ENCODE assay signal across 30 cellular contexts in the genomic region with DNA sequence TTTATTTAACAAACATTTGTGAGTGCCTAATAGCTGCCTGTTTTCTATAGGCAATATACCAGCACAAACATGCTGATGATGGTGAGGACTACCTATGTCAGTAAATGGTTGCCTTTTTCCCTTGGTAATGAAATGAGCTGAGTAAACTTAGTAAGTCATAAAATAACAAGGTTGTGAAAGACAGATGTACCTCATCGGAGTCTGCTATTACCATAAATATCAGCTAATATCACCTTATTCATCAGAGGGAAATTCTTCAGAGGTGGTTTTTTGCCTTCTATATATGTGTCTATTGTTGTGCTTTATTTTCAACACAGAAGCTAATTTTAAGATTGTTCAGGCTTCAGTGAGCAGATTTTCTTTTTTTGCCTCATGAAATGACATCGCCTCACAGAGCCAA.
"Had no signal": no experiment of that assay in that cellular context is flagged by ENCODE, and none has a peak within 500 bp of the region (broad histone marks: within the 10 kb centered on the region; RNA-seq: fewer than 3 reads in every experiment).

No MANE protein-coding gene starts in this region.

- H3K27me3 ChIP-seq: left lung, pancreas, right atrium auricular region, right lobe of liver, suprapubic skin, tibial artery, upper lobe of right lung had no signal

- DNase-seq: hypothalamus; immature natural killer cell; kidney; left colon; lower lobe of right lung; mammary epithelial cell; mesenchymal stem cell; naive thymus-derived CD8-positive, alpha-beta T cell; nucleus accumbens; pancreas; psoas muscle; right lobe of liver; stimulated activated CD4-positive, alpha-beta T cell treated with anti-CD3 and anti-CD28 coated beads, Interleukin-12 subunit alpha, Interleukin-12 subunit beta, amount 100 ng/mL, for 4 hours; stimulated activated CD4-positive, alpha-beta T cell treated with anti-CD3 and anti-CD28 coated beads, Interleukin-15, amount 100 ng/mL, for 24 hours; stimulated activated CD4-positive, alpha-beta T cell treated with anti-CD3 and anti-CD28 coated beads, Interleukin-2, amount 100 ng/mL, for 24 hours; stimulated activated CD4-positive, alpha-beta T cell treated with anti-CD3 and anti-CD28 coated beads, Interleukin-4, amount 100 ng/mL, for 1 hour; stimulated activated naive CD4-positive, alpha-beta T cell; tibial artery; trophoblast cell; upper lobe of right lung had no signal

- H3K4me3 Mint-ChIP-seq: immature natural killer cell; naive thymus-derived CD8-positive, alpha-beta T cell; nephron; neural crest cell; stimulated activated naive CD8-positive, alpha-beta T cell treated with anti-CD3 and anti-CD28 coated beads, Interleukin-15, Interleukin-2, amounts not matched to agents 100 ng/mL and 50 ng/mL, for 24 hours had no signal

- H3K4me3 ChIP-seq: left lung, lower lobe of right lung, pancreas, psoas muscle, right atrium auricular region, right lobe of liver, skin epidermis, suprapubic skin, thoracic aorta, tibial artery, upper lobe of right lung had no signal

- ATAC-seq: left colon; left lung; lower lobe of right lung; naive thymus-derived CD8-positive, alpha-beta T cell; pancreas; psoas muscle; right lobe of liver; upper lobe of right lung had no signal

- H3K4me1 ChIP-seq: left lung, lower lobe of right lung, pancreas, psoas muscle, right atrium auricular region, right lobe of liver, suprapubic skin, tibial artery, upper lobe of right lung had no signal

- FAIRE-seq: islet of Langerhans, kidney, pancreas, urothelium cell line had no signal

- H3K27ac ChIP-seq: left lung, lower lobe of right lung, pancreas, psoas muscle, right atrium auricular region, right lobe of liver, skin epidermis, suprapubic skin, thoracic aorta, tibial artery, upper lobe of right lung had no signal

- H3K27ac Mint-ChIP-seq: immature natural killer cell; naive thymus-derived CD8-positive, alpha-beta T cell; nephron; stimulated activated naive CD8-positive, alpha-beta T cell treated with anti-CD3 and anti-CD28 coated beads, Interleukin-15, Interleukin-2, amounts not matched to agents 100 ng/mL and 50 ng/mL, for 24 hours had no signal

- H3K4me1 Mint-ChIP-seq: immature natural killer cell; naive thymus-derived CD8-positive, alpha-beta T cell; nephron had no signal

- H3K36me3 ChIP-seq: left lung, lower lobe of right lung, pancreas, right atrium auricular region, right lobe of liver, suprapubic skin, thoracic aorta, tibial artery, upper lobe of right lung had no signal

- H3K9me3 ChIP-seq: lower lobe of right lung, pancreas, psoas muscle, right atrium auricular region, right lobe of liver, suprapubic skin, thoracic aorta, tibial artery, upper lobe of right lung had no signal

- H3K36me3 Mint-ChIP-seq: naive thymus-derived CD8-positive, alpha-beta T cell had no signal

- H3K27me3 Mint-ChIP-seq: naive thymus-derived CD8-positive, alpha-beta T cell; stimulated activated naive CD8-positive, alpha-beta T cell treated with anti-CD3 and anti-CD28 coated beads, Interleukin-15, Interleukin-2, amounts not matched to agents 100 ng/mL and 50 ng/mL, for 24 hours had no signal
